Comparison of ENCODE assay signal across 21 cellular contexts in genomic region chr20:41854765-41855164, GRCh38.
A peak's percentile ranks its signal among the peaks of the same experiment; 100 is the strongest.
DNase-seq lines count a peak whose midpoint lies in the region; ATAC-seq, FAIRE-seq and TF ChIP-seq lines count a peak whose summit lies in the region.
"Had no signal": no experiment of that assay in that cellular context is flagged by ENCODE, and none has a peak within 500 bp of the region (broad histone marks: within the 10 kb centered on the region; RNA-seq: fewer than 3 reads in every experiment).

No MANE protein-coding gene starts in this region.

- TF ChIP-seq EP300 in suprapubic skin (IDR thresholded peaks at IDR 0.05), result no peak

- WGBS in suprapubic skin, result 39% methylated on average over 3 of the region's 3 CpGs

- no peak for TF ChIP-seq POLR2A in suprapubic skin (IDR thresholded peaks at IDR 0.05)

- CTCF ChIA-PET in WTC11 (lab: Charles Lee), result interaction anchor here (1.3 to 1.9 kb wide), 2 partner anchors 56 to 116 kb away, joined by 5 to 13 read pairs; no protein-coding TSS in a partner anchor

- no peaks in the 10 kb centered on the region for H3K4me1 ChIP-seq in keratinocyte (ENCODE audit: control insufficient read depth, extremely low read depth, insufficient read depth, low read length)
- H3K4me1 ChIP-seq in colonic mucosa, result no peaks in the 10 kb centered on the region
- H3K4me1 ChIP-seq in suprapubic skin, result no peaks in the 10 kb centered on the region
- H3K4me1 ChIP-seq: adrenal gland, psoas muscle had no signal

- DNase-seq in DMS53 (lab: John Stamatoyannopoulos, UW) (peak; percentile 24), DMS53 treated with DMSO at 0.1 percent for 48 hours (lab: John Stamatoyannopoulos, UW; ENCODE audit: unreplicated experiment) (no peak), M059J (ENCODE audit: low read depth) (peak; percentile 78), WTC11 (ENCODE audit: low spot score) (no peak), keratinocyte (ENCODE audit: low read depth, low spot score) (no peak), colonic mucosa (no peak), suprapubic skin (ENCODE audit: low spot score in 2 of 2) (no peak), NCI-H510A treated with DMSO at 0.1 percent for 48 hours (lab: John Stamatoyannopoulos, UW) (no peak)
- DNase-seq: activated CD8-positive, alpha-beta memory T cell treated with anti-CD3 and anti-CD28 coated beads, Interleukin-2, amount 10 ng/mL, durations not matched to agents 7 days and 5 days; MM.1S; NCI-H187 treated with DMSO at 0.1 percent for 48 hours; NCI-H446; psoas muscle; stimulated activated CD8-positive, alpha-beta memory T cell treated with anti-CD3 and anti-CD28 coated beads, Interleukin-4, amount 100 ng/mL, for 48 hours had no signal

- intact Hi-C loops in colonic mucosa (cut with DNase I), result no loop called here

- H2AFZ ChIP-seq in keratinocyte (ENCODE audit: control insufficient read depth, low read length), result no peak overlapping the region

- H3K9me3 ChIP-seq in keratinocyte (ENCODE audit: control insufficient read depth, low read depth, low read length) (no peaks in the 10 kb centered on the region), colonic mucosa (no peaks in the 10 kb centered on the region), suprapubic skin (no peaks in the 10 kb centered on the region)
- H3K9me3 ChIP-seq: adrenal gland, psoas muscle, thoracic aorta had no signal

- H3K27ac Mint-ChIP-seq in WTC11, result peak overlapping the region; percentile 13; the same call in 1 of the 2 replicates
- H3K27ac Mint-ChIP-seq: activated CD8-positive, alpha-beta memory T cell treated with anti-CD3 and anti-CD28 coated beads, Interleukin-2, amount 10 ng/mL, durations not matched to agents 7 days and 5 days; activated T-helper 2 cell treated with anti-CD3 and anti-CD28 coated beads, Interferon-gamma antibody, Interleukin-2, Interleukin-4, amounts not matched to agents 10 μg/mL and 5 μg/mL and 100 μg/mL, durations not matched to agents 14 hours and 24 hours and 36 hours had no signal

- H3K27me3 Mint-ChIP-seq in WTC11 (ENCODE audit: low read depth), result peaks cover 2% of the 10 kb centered on the region; the same call in 1 of the 2 replicates
- H3K27me3 Mint-ChIP-seq: activated CD8-positive, alpha-beta memory T cell treated with anti-CD3 and anti-CD28 coated beads, Interleukin-2, amount 10 ng/mL, durations not matched to agents 7 days and 5 days had no signal

- no peaks in the 10 kb centered on the region for H3K9me1 ChIP-seq in keratinocyte (ENCODE audit: control insufficient read depth, extremely low read depth, insufficient read depth, low read length)

- no peak for ATAC-seq in WTC11
- ATAC-seq: activated CD4-positive, CD25-positive, alpha-beta regulatory T cell treated with anti-CD3 and anti-CD28 coated beads, Interleukin-2, amount 50 U/mL, for 24 hours; activated CD8-positive, alpha-beta memory T cell treated with anti-CD3 and anti-CD28 coated beads, Interleukin-2, amount 10 ng/mL, durations not matched to agents 7 days and 5 days; psoas muscle had no signal

- H3K27me3 ChIP-seq in keratinocyte (ENCODE audit: control insufficient read depth, extremely low read depth, insufficient read depth, low read length) (no peaks in the 10 kb centered on the region), colonic mucosa (no peaks in the 10 kb centered on the region), suprapubic skin (no peaks in the 10 kb centered on the region)

- peaks cover 39% of the 10 kb centered on the region for H3K4me1 Mint-ChIP-seq in WTC11
- H3K4me1 Mint-ChIP-seq: activated CD8-positive, alpha-beta memory T cell treated with anti-CD3 and anti-CD28 coated beads, Interleukin-2, amount 10 ng/mL, durations not matched to agents 7 days and 5 days had no signal

- TF ChIP-seq CTCF in WTC11 (IDR thresholded peaks at IDR 0.05) (no peak), keratinocyte (optimal IDR thresholded peaks at IDR 0.05 in 1 of 3, IDR thresholded peaks at IDR 0.05 in 1 of 3, conservative IDR thresholded peaks at IDR 0.05 in 1 of 3; ENCODE audit: extremely low read depth in 1 of 3, insufficient read depth in 2 of 3, low read length in 3 of 3) (no peak), colonic mucosa (IDR thresholded peaks at IDR 0.05) (no peak), suprapubic skin (IDR thresholded peaks at IDR 0.05) (no peak)

- H3K4me3 Mint-ChIP-seq in WTC11, result no peak overlapping the region
- H3K4me3 Mint-ChIP-seq: activated CD8-positive, alpha-beta memory T cell treated with anti-CD3 and anti-CD28 coated beads, Interleukin-2, amount 10 ng/mL, durations not matched to agents 7 days and 5 days; neural crest cell had no signal

- peak; percentile 43 for FAIRE-seq in keratinocyte (lab: Jason Lieb, UNC)

- H3K4me3 ChIP-seq in keratinocyte (ENCODE audit: control insufficient read depth in 2 of 3, extremely low read depth in 1 of 3, insufficient read depth in 2 of 3, low read depth in 1 of 3, low read length in 3 of 3) (no peak overlapping the region), colonic mucosa (no peak overlapping the region), suprapubic skin (no peak overlapping the region)
- H3K4me3 ChIP-seq: adrenal gland, psoas muscle, thoracic aorta had no signal

- H3K79me2 ChIP-seq in keratinocyte (ENCODE audit: control insufficient read depth, insufficient read depth, low read length), result no peaks in the 10 kb centered on the region

- no peak overlapping the region for H3K27ac ChIP-seq in keratinocyte (ENCODE audit: control insufficient read depth, insufficient read depth, low read length)
- H3K27ac ChIP-seq in colonic mucosa, result no peak overlapping the region
- no peak overlapping the region for H3K27ac ChIP-seq in suprapubic skin
- H3K27ac ChIP-seq: 22Rv1, adrenal gland, C4-2B, psoas muscle, thoracic aorta had no signal

- dilution Hi-C loops in keratinocyte (cut with MboI; ENCODE audit: extremely low pct_ligation_motif_present, low sequenced_read_pairs), result no loop called here

- peaks cover 27% of the 10 kb centered on the region for H3K36me3 Mint-ChIP-seq in WTC11
- H3K36me3 Mint-ChIP-seq: activated CD8-positive, alpha-beta memory T cell treated with anti-CD3 and anti-CD28 coated beads, Interleukin-2, amount 10 ng/mL, durations not matched to agents 7 days and 5 days had no signal

- no peaks in the 10 kb centered on the region for H4K20me1 ChIP-seq in keratinocyte (ENCODE audit: control insufficient read depth, extremely low read depth, insufficient read depth, low read length)

- no peaks in the 10 kb centered on the region for H3K36me3 ChIP-seq in keratinocyte (ENCODE audit: control insufficient read depth in 2 of 2, extremely low read depth in 1 of 2, insufficient read depth in 2 of 2, low read length in 2 of 2)
- no peaks in the 10 kb centered on the region for H3K36me3 ChIP-seq in colonic mucosa
- H3K36me3 ChIP-seq in suprapubic skin, result no peaks in the 10 kb centered on the region
- H3K36me3 ChIP-seq: adrenal gland, thoracic aorta had no signal

- POLR2A ChIA-PET in WTC11 (lab: Charles Lee), result no interaction called here

- H3K4me2 ChIP-seq in keratinocyte (ENCODE audit: control insufficient read depth, extremely low read depth, insufficient read depth, low read depth, low read length), result no peak overlapping the region

- peaks cover 38% of the 10 kb centered on the region for H3K9me3 Mint-ChIP-seq in WTC11
- H3K9me3 Mint-ChIP-seq: activated T-helper 2 cell treated with anti-CD3 and anti-CD28 coated beads, Interferon-gamma antibody, Interleukin-2, Interleukin-4, amounts not matched to agents 10 μg/mL and 5 μg/mL and 100 μg/mL, durations not matched to agents 14 hours and 24 hours and 36 hours; neural crest cell had no signal

- H3K9ac ChIP-seq in keratinocyte (ENCODE audit: control insufficient read depth, extremely low read depth, insufficient read depth, low read length), result no peak overlapping the region
- no peak overlapping the region for H3K9ac ChIP-seq in colonic mucosa (ENCODE audit: low read depth in 2 of 2, low read length in 2 of 2)

TF ChIP-seq in WTC11, 78 proteins besides CTCF, POLR2A, EP300 and RAD21 (continues in another document):
- TF ChIP-seq, protein P1, sequence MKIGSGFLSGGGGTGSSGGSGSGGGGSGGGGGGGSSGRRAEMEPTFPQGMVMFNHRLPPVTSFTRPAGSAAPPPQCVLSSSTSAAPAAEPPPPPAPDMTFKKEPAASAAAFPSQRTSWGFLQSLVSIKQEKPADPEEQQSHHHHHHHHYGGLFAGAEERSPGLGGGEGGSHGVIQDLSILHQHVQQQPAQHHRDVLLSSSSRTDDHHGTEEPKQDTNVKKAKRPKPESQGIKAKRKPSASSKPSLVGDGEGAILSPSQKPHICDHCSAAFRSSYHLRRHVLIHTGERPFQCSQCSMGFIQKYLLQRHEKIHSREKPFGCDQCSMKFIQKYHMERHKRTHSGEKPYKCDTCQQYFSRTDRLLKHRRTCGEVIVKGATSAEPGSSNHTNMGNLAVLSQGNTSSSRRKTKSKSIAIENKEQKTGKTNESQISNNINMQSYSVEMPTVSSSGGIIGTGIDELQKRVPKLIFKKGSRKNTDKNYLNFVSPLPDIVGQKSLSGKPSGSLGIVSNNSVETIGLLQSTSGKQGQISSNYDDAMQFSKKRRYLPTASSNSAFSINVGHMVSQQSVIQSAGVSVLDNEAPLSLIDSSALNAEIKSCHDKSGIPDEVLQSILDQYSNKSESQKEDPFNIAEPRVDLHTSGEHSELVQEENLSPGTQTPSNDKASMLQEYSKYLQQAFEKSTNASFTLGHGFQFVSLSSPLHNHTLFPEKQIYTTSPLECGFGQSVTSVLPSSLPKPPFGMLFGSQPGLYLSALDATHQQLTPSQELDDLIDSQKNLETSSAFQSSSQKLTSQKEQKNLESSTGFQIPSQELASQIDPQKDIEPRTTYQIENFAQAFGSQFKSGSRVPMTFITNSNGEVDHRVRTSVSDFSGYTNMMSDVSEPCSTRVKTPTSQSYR (CRISPR knock-in tag; IDR thresholded peaks at IDR 0.05), result no peak
- TF ChIP-seq ZNF121 (CRISPR knock-in tag; IDR thresholded peaks at IDR 0.05) (no peak), TCF7 (CRISPR knock-in tag; IDR thresholded peaks at IDR 0.05; ENCODE audit: low read depth) (no peak), SOX15 (CRISPR knock-in tag; IDR thresholded peaks at IDR 0.05) (no peak), ZNF219 (CRISPR knock-in tag; IDR thresholded peaks at IDR 0.05; ENCODE audit: borderline replicate concordance) (no peak)
- TF ChIP-seq, protein P2, sequence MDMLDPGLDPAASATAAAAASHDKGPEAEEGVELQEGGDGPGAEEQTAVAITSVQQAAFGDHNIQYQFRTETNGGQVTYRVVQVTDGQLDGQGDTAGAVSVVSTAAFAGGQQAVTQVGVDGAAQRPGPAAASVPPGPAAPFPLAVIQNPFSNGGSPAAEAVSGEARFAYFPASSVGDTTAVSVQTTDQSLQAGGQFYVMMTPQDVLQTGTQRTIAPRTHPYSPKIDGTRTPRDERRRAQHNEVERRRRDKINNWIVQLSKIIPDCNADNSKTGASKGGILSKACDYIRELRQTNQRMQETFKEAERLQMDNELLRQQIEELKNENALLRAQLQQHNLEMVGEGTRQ (CRISPR knock-in tag; IDR thresholded peaks at IDR 0.05), result no peak

Comparison
In these comparisons a context has a peak if more than half of its experiments do, and no peak if none do; other contexts are left out.
1. DNase-seq: peak in DMS53 (single experiment) and M059J (single experiment); none in DMS53 treated with DMSO at 0.1 percent for 48 hours (single experiment), WTC11 (single experiment), keratinocyte (single experiment), colonic mucosa (single experiment), suprapubic skin (0 of 2) and NCI-H510A treated with DMSO at 0.1 percent for 48 hours (single experiment).